24 cellular contexts compared by ENCODE assay signal in genomic region chr11:609355-609811, GRCh38. TPM values are rescaled to one million over a fixed set of nuclear protein-coding genes. Genes with fewer than 3 reads are reported as not detected.
DNase-seq lines count a peak whose midpoint lies in the region; ATAC-seq, FAIRE-seq and TF ChIP-seq lines count a peak whose summit lies in the region.
"Had no signal": no experiment of that assay in that cellular context is flagged by ENCODE, and none has a peak within 500 bp of the region (broad histone marks: within the 10 kb centered on the region; RNA-seq: fewer than 3 reads in every experiment).

No MANE protein-coding gene starts in this region.

- in situ Hi-C loops in K562 (cut with MboI) = no loop called here

- H3K9me3 ChIP-seq in left ventricle myocardium inferior (replicated peaks) (no peaks in the 10 kb centered on the region), K562 (replicated peaks; ENCODE audit: control insufficient read depth, insufficient read depth, low read depth, low read length) (no peaks in the 10 kb centered on the region), osteoblast (ENCODE audit: low read depth, low read length) (no peaks in the 10 kb centered on the region)
- H3K9me3 ChIP-seq: BLaER1 treated with 17β-estradiol and CSF1 and Interleukin-3, amounts not matched to agents 10 nM and 100 nM had no signal

- H3K27me3 ChIP-seq in left ventricle myocardium inferior (ENCODE audit: low read depth) (no peaks in the 10 kb centered on the region), K562 (ENCODE audit: control insufficient read depth in 2 of 2, insufficient read depth in 2 of 2, low read length in 2 of 2) (no peaks in the 10 kb centered on the region), osteoblast (ENCODE audit: insufficient read depth, low read length) (no peaks in the 10 kb centered on the region)
- H3K27me3 ChIP-seq: BLaER1 treated with 17β-estradiol and CSF1 and Interleukin-3, amounts not matched to agents 10 nM and 100 nM had no signal

- H3K27ac ChIP-seq in left ventricle myocardium inferior (replicated peaks) = peak overlapping the region; percentile 65
- no peak overlapping the region for H3K27ac ChIP-seq in K562 (ENCODE audit: extremely low read depth, low read depth, low read length)
- no peak overlapping the region for H3K27ac ChIP-seq in osteoblast (ENCODE audit: low read depth, low read length)
- H3K27ac ChIP-seq: KMS-11, PC-9 had no signal

- no peak overlapping the region for H2AFZ ChIP-seq in K562 (ENCODE audit: low read depth, low read length)
- H2AFZ ChIP-seq in osteoblast (ENCODE audit: low read length) = no peak overlapping the region
- H2AFZ ChIP-seq: PC-9 had no signal

- no peak for TF ChIP-seq POLR2A in K562 (conservative IDR thresholded peaks at IDR 0.05)

- POLR2A ChIA-PET in K562 (lab: Yijun Ruan, JAX) = no interaction called here

- intact Hi-C loops in left ventricle myocardium inferior (cut with micrococcal nuclease) = no loop called here
- intact Hi-C loops in cardiac septum (cut with DNase I) = no loop called here
- intact Hi-C loops in K562 (cut with micrococcal nuclease) = no loop called here
- intact Hi-C loops in posterior vena cava (cut with DNase I) = no loop called here

- no peak for TF ChIP-seq EP300 in K562 (IDR thresholded peaks at IDR 0.05; ENCODE audit: low read length)

- no peak for FAIRE-seq in K562 (lab: Jason Lieb, UNC)
- FAIRE-seq: GM12892, H1 had no signal

- no peaks in the 10 kb centered on the region for H3K9me1 ChIP-seq in K562 (ENCODE audit: control insufficient read depth, insufficient read depth, low read length)

- TF ChIP-seq CTCF in left ventricle myocardium inferior (IDR thresholded peaks at IDR 0.05; ENCODE audit: borderline replicate concordance) = no peak
- no peak for TF ChIP-seq CTCF in K562 (IDR thresholded peaks at IDR 0.05 in 2 of 3, conservative IDR thresholded peaks at IDR 0.05 in 1 of 3; ENCODE audit: insufficient read depth in 2 of 3, low read depth in 1 of 3, low read length in 3 of 3)
- TF ChIP-seq CTCF in osteoblast (IDR thresholded peaks at IDR 0.05; ENCODE audit: extremely low read depth, low read depth, low read length) = no peak

- DNase-seq in left ventricle myocardium inferior = no peak
- no peak for DNase-seq in cardiac septum (ENCODE audit: low spot score)
- DNase-seq in K562 (ENCODE audit: extremely low read depth in 1 of 4, low spot score in 3 of 4) = no peak
- DNase-seq in posterior vena cava (ENCODE audit: low spot score) = peak; percentile 81
- no peak for DNase-seq in midbrain (lab: John Stamatoyannopoulos, UW)
- DNase-seq in osteoblast (ENCODE audit: insufficient read length, low spot score, missing footprints) = no peak
- DNase-seq: 8988T, NCI-H1092 treated with DMSO at 0.1 percent for 48 hours, NCI-H146, NCI-H2029, NCI-H226, NCI-H510A treated with DMSO at 0.1 percent for 48 hours, NCI-H748 treated with DMSO at 0.1 percent for 48 hours, PC-9, RPMI8226, SIG-M5 had no signal

- H3K79me2 ChIP-seq in K562 (ENCODE audit: control insufficient read depth, insufficient read depth, low read length) = peaks cover 6% of the 10 kb centered on the region; the same call in 1 of the 3 replicates
- H3K79me2 ChIP-seq in osteoblast (ENCODE audit: insufficient read depth, low read length) = no peaks in the 10 kb centered on the region

- BruUV-seq in K562 (replicated peaks; lab: Mats Ljungman, UMichigan) = no TSS peak

- no peak overlapping the region for H3K4me3 ChIP-seq in left ventricle myocardium inferior
- no peak overlapping the region for H3K4me3 ChIP-seq in K562
- no peak overlapping the region for H3K4me3 ChIP-seq in osteoblast (ENCODE audit: insufficient read depth, low read length)
- H3K4me3 ChIP-seq: BLaER1 treated with 17β-estradiol and CSF1 and Interleukin-3, amounts not matched to agents 10 nM and 100 nM; PC-9 had no signal

- H3K36me3 ChIP-seq in left ventricle myocardium inferior = peaks cover 91% of the 10 kb centered on the region
- peaks cover 98% of the 10 kb centered on the region for H3K36me3 ChIP-seq in K562 (ENCODE audit: control insufficient read depth, insufficient read depth, low read length)
- H3K36me3 ChIP-seq in osteoblast (ENCODE audit: insufficient read depth, low read length) = peaks cover 79% of the 10 kb centered on the region

- H3K9ac ChIP-seq in K562 (ENCODE audit: insufficient read depth in 1 of 2, low read depth in 2 of 2, low read length in 2 of 2) = no peak overlapping the region
- H3K9ac ChIP-seq: KMS-11 had no signal

- no peak for ATAC-seq in K562
- ATAC-seq: CD8-positive, alpha-beta T cell; HCT116 had no signal

- H4K20me1 ChIP-seq in K562 (replicated peaks; ENCODE audit: control insufficient read depth, insufficient read depth, low read length) (peaks cover 17% of the 10 kb centered on the region), osteoblast (ENCODE audit: insufficient read depth, low read length) (peaks cover 28% of the 10 kb centered on the region)

- H3K4me2 ChIP-seq in K562 (ENCODE audit: insufficient read depth, low read length) = no peak overlapping the region
- no peak overlapping the region for H3K4me2 ChIP-seq in osteoblast (ENCODE audit: insufficient read depth, low read length)
- H3K4me2 ChIP-seq: KMS-11, PC-9 had no signal

- CTCF ChIA-PET in K562 (lab: Yijun Ruan, JAX; ENCODE audit: low intra/inter-chr PET ratio) = no interaction called here

- WGBS in K562 (ENCODE audit: insufficient coverage, low coverage, missing lambda C conversion rate) = 93% methylated on average over 17 of the region's 27 CpGs

- no peak for TF ChIP-seq RAD21 in K562 (CRISPR knock-in tag; conservative IDR thresholded peaks at IDR 0.05 in 1 of 2, IDR thresholded peaks at IDR 0.05 in 1 of 2)

- H3K4me1 ChIP-seq in left ventricle myocardium inferior = peaks cover 49% of the 10 kb centered on the region
- peaks cover 0 to 56% of the 10 kb centered on the region in 2 experiments; a peak in 4 of 5 replicates for H3K4me1 ChIP-seq in K562 (replicated peaks in 1 of 2; ENCODE audit: control insufficient read depth in 2 of 2, insufficient read depth in 2 of 2, low read length in 2 of 2)
- no peaks in the 10 kb centered on the region for H3K4me1 ChIP-seq in osteoblast (ENCODE audit: insufficient read depth, low read length)

RNA-seq across cellular contexts. Expression of gene IRF7, which starts 6.4 kb away (rescaled TPM):
- 10.3 TPM for total RNA-seq in left ventricle myocardium inferior
- total RNA-seq in cardiac septum = 9.7 TPM
- total RNA-seq in K562 (2011; cell fraction: chromatin; rRNA removed; ENCODE audit: low replicate concordance) = 3.7 and 21.2 TPM in 2 replicates
- total RNA-seq in K562 (2011; cell fraction: nucleolus; rRNA removed) = 23.2 and 27.2 TPM in 2 replicates
- total RNA-seq in K562 (2011; cell fraction: nucleoplasm; rRNA removed) = 10.0 and 11.6 TPM in 2 replicates
- total RNA-seq in K562 (2014; rRNA removed) = 3.7 and 8.3 TPM in 2 replicates
- 0.29 TPM in 1 of 2 replicates, not detected in the other for total RNA-seq in K562 (2014; rRNA removed; fragmentation: Illumina TruSeq; extraction: Trizol)
- 2.0 and 2.2 TPM in 2 replicates for total RNA-seq in K562 (2015; rRNA removed; fragmentation: Illumina TruSeq; extraction: Trizol)
- total RNA-seq in K562 (2021) = 6.5 and 7.6 TPM in 2 replicates
- 1.8 and 3.5 TPM in 2 replicates for polyA plus RNA-seq in K562 (2011; rRNA removed)
- 2.7 and 6.6 TPM in 2 replicates for polyA plus RNA-seq in K562 (2011; cell fraction: cytosol; rRNA removed)
- 21.3 and 30.3 TPM in 2 replicates for polyA plus RNA-seq in K562 (2011; cell fraction: nucleus; rRNA removed)
- polyA plus RNA-seq in K562 (2012) = 4.0 and 11.8 TPM in 2 replicates
- polyA plus RNA-seq in K562 (2014; fragmentation: Illumina TruSeq; extraction: Trizol) = 0.64 and 2.2 TPM in 2 replicates
- polyA plus RNA-seq in K562 (2014; fragmentation: Nextera tagmentation; extraction: Ambion mirVana) = under 1 TPM; 0.27 to 0.48 TPM
- polyA plus RNA-seq in K562 (2014; rRNA removed) = 3.8 and 7.4 TPM in 2 replicates
- 0.42 and 0.49 TPM in 2 replicates for polyA minus RNA-seq in K562 (2011; rRNA and poly(A)+ RNA removed)
- polyA minus RNA-seq in K562 (2011; cell fraction: cytosol; rRNA and poly(A)+ RNA removed) = 1.3 and 5.2 TPM in 2 replicates
- polyA minus RNA-seq in K562 (2011; cell fraction: nucleus; rRNA and poly(A)+ RNA removed) = 10.6 and 12.6 TPM in 2 replicates
- 10 to 100 TPM; 10.3 to 16.4 TPM for total RNA-seq in posterior vena cava
- 11.5 and 21.4 TPM in 2 replicates for total RNA-seq in osteoblast
- total RNA-seq: HT1080 had no signal

RNA-seq across cellular contexts. Expression of gene CDHR5, which starts 15.4 kb away (rescaled TPM):
- total RNA-seq in left ventricle myocardium inferior (not detected), cardiac septum (not detected), K562 (2014; rRNA removed) (not detected in 2 replicates), K562 (2014; rRNA removed; fragmentation: Illumina TruSeq; extraction: Trizol) (not detected in 2 replicates), K562 (2015; rRNA removed; fragmentation: Illumina TruSeq; extraction: Trizol) (not detected in 2 replicates), K562 (2021) (0.16 TPM in 1 of 2 replicates, not detected in the other), posterior vena cava (under 1 TPM in 1 of 2 donors, not detected in 1; 0.10 TPM), osteoblast (not detected in 2 replicates)
- total RNA-seq in K562 (2011; cell fraction: chromatin; rRNA removed; ENCODE audit: low replicate concordance) = not detected in 2 replicates
- total RNA-seq in K562 (2011; cell fraction: nucleolus; rRNA removed) = not detected in 2 replicates
- total RNA-seq in K562 (2011; cell fraction: nucleoplasm; rRNA removed) = not detected in 2 replicates
- polyA plus RNA-seq in K562 (2011; rRNA removed) (not detected in 2 replicates), K562 (2014; fragmentation: Illumina TruSeq; extraction: Trizol) (not detected in 2 replicates), K562 (2014; fragmentation: Nextera tagmentation; extraction: Ambion mirVana) (not detected), K562 (2014; rRNA removed) (not detected in 2 replicates)
- polyA plus RNA-seq in K562 (2011; cell fraction: cytosol; rRNA removed) = not detected in 2 replicates
- not detected in 2 replicates for polyA plus RNA-seq in K562 (2011; cell fraction: nucleus; rRNA removed)
- polyA plus RNA-seq in K562 (2012) = 0.06 and 0.14 TPM in 2 replicates
- polyA minus RNA-seq in K562 (2011; rRNA and poly(A)+ RNA removed) = not detected in 2 replicates
- polyA minus RNA-seq in K562 (2011; cell fraction: cytosol; rRNA and poly(A)+ RNA removed) = not detected in 2 replicates
- not detected in 2 replicates for polyA minus RNA-seq in K562 (2011; cell fraction: nucleus; rRNA and poly(A)+ RNA removed)
- total RNA-seq: CD8-positive, alpha-beta T cell; G401; H1; HT1080; PC-9 had no signal
- polyA plus RNA-seq: H1 had no signal

RNA-seq across cellular contexts. Expression of gene SCT, which starts 17.6 kb away (rescaled TPM):
- total RNA-seq in left ventricle myocardium inferior (not detected), cardiac septum (not detected), K562 (2014; rRNA removed) (not detected in 2 replicates), K562 (2014; rRNA removed; fragmentation: Illumina TruSeq; extraction: Trizol) (not detected in 2 replicates), K562 (2015; rRNA removed; fragmentation: Illumina TruSeq; extraction: Trizol) (not detected in 2 replicates), K562 (2021) (not detected in 2 replicates), posterior vena cava (not detected), osteoblast (not detected in 2 replicates)
- not detected in 2 replicates for total RNA-seq in K562 (2011; cell fraction: chromatin; rRNA removed; ENCODE audit: low replicate concordance)
- not detected in 2 replicates for total RNA-seq in K562 (2011; cell fraction: nucleolus; rRNA removed)
- not detected in 2 replicates for total RNA-seq in K562 (2011; cell fraction: nucleoplasm; rRNA removed)
- polyA plus RNA-seq in K562 (2011; rRNA removed) (not detected in 2 replicates), K562 (2014; fragmentation: Illumina TruSeq; extraction: Trizol) (not detected in 2 replicates), K562 (2014; fragmentation: Nextera tagmentation; extraction: Ambion mirVana) (not detected), K562 (2014; rRNA removed) (not detected in 2 replicates)
- polyA plus RNA-seq in K562 (2011; cell fraction: cytosol; rRNA removed) = not detected in 2 replicates
- not detected in 2 replicates for polyA plus RNA-seq in K562 (2011; cell fraction: nucleus; rRNA removed)
- polyA plus RNA-seq in K562 (2012) = not detected in 2 replicates
- not detected in 2 replicates for polyA minus RNA-seq in K562 (2011; rRNA and poly(A)+ RNA removed)
- not detected in 2 replicates for polyA minus RNA-seq in K562 (2011; cell fraction: cytosol; rRNA and poly(A)+ RNA removed)
- polyA minus RNA-seq in K562 (2011; cell fraction: nucleus; rRNA and poly(A)+ RNA removed) = not detected in 2 replicates
- total RNA-seq: CD8-positive, alpha-beta T cell; G401; HT1080; PC-9 had no signal

RNA-seq across cellular contexts. Expression of gene DRD4, which starts 27.7 kb away (rescaled TPM):
- total RNA-seq in left ventricle myocardium inferior = 0.22 TPM
- total RNA-seq in cardiac septum = 0.81 TPM
- 0.30 and 1.00 TPM in 2 replicates for total RNA-seq in K562 (2011; cell fraction: chromatin; rRNA removed; ENCODE audit: low replicate concordance)
- 0.67 and 0.79 TPM in 2 replicates for total RNA-seq in K562 (2011; cell fraction: nucleolus; rRNA removed)
- 0.59 and 1.1 TPM in 2 replicates for total RNA-seq in K562 (2011; cell fraction: nucleoplasm; rRNA removed)
- 0.24 TPM in 1 of 2 replicates, not detected in the other for total RNA-seq in K562 (2014; rRNA removed)
- not detected in 2 replicates for total RNA-seq in K562 (2014; rRNA removed; fragmentation: Illumina TruSeq; extraction: Trizol)
- total RNA-seq in K562 (2015; rRNA removed; fragmentation: Illumina TruSeq; extraction: Trizol) = 0.14 TPM in 1 of 2 replicates, not detected in the other
- 0.95 and 1.4 TPM in 2 replicates for total RNA-seq in K562 (2021)
- 0.11 TPM in 1 of 2 replicates, not detected in the other for polyA plus RNA-seq in K562 (2011; rRNA removed)
- 0.04 and 0.06 TPM in 2 replicates for polyA plus RNA-seq in K562 (2011; cell fraction: cytosol; rRNA removed)
- 0.60 and 0.70 TPM in 2 replicates for polyA plus RNA-seq in K562 (2011; cell fraction: nucleus; rRNA removed)
- polyA plus RNA-seq in K562 (2012) = 0.36 and 0.51 TPM in 2 replicates
- 0.11 TPM in 1 of 2 replicates, not detected in the other for polyA plus RNA-seq in K562 (2014; fragmentation: Illumina TruSeq; extraction: Trizol)
- polyA plus RNA-seq in K562 (2014; fragmentation: Nextera tagmentation; extraction: Ambion mirVana) = under 1 TPM in 1 of 2 experiments, not detected in 1; 0.04 TPM
- 0.27 and 0.49 TPM in 2 replicates for polyA plus RNA-seq in K562 (2014; rRNA removed)
- polyA minus RNA-seq in K562 (2011; rRNA and poly(A)+ RNA removed) = not detected in 2 replicates
- polyA minus RNA-seq in K562 (2011; cell fraction: cytosol; rRNA and poly(A)+ RNA removed) = not detected in 2 replicates
- 0.13 and 0.22 TPM in 2 replicates for polyA minus RNA-seq in K562 (2011; cell fraction: nucleus; rRNA and poly(A)+ RNA removed)
- under 1 TPM; 0.48 to 0.51 TPM for total RNA-seq in posterior vena cava
- total RNA-seq in osteoblast = under 0.01 TPM in 1 of 2 replicates, not detected in the other
- total RNA-seq: G401 had no signal

RNA-seq across cellular contexts. Expression of gene PHRF1, which starts 33.1 kb away (rescaled TPM):
- total RNA-seq in left ventricle myocardium inferior (17.7 TPM), cardiac septum (20.9 TPM), K562 (2014; rRNA removed) (20.4 and 28.6 TPM in 2 replicates), K562 (2014; rRNA removed; fragmentation: Illumina TruSeq; extraction: Trizol) (4.2 and 4.9 TPM in 2 replicates), K562 (2015; rRNA removed; fragmentation: Illumina TruSeq; extraction: Trizol) (17.4 and 19.1 TPM in 2 replicates), K562 (2021) (34.5 and 37.2 TPM in 2 replicates), posterior vena cava (10 to 100 TPM; 18.3 to 20.8 TPM), osteoblast (23.9 and 27.5 TPM in 2 replicates)
- 57.3 and 135 TPM in 2 replicates for total RNA-seq in K562 (2011; cell fraction: chromatin; rRNA removed; ENCODE audit: low replicate concordance)
- total RNA-seq in K562 (2011; cell fraction: nucleolus; rRNA removed) = 56.1 and 60.9 TPM in 2 replicates
- 48.9 and 51.5 TPM in 2 replicates for total RNA-seq in K562 (2011; cell fraction: nucleoplasm; rRNA removed)
- polyA plus RNA-seq in K562 (2011; rRNA removed) (7.5 and 10.5 TPM in 2 replicates), K562 (2014; fragmentation: Illumina TruSeq; extraction: Trizol) (7.7 and 14.5 TPM in 2 replicates), K562 (2014; fragmentation: Nextera tagmentation; extraction: Ambion mirVana) (under 1 TPM; 0.07 to 0.18 TPM), K562 (2014; rRNA removed) (16.9 and 19.9 TPM in 2 replicates)
- 7.2 and 14.5 TPM in 2 replicates for polyA plus RNA-seq in K562 (2011; cell fraction: cytosol; rRNA removed)
- 27.6 and 43.0 TPM in 2 replicates for polyA plus RNA-seq in K562 (2011; cell fraction: nucleus; rRNA removed)
- polyA plus RNA-seq in K562 (2012) = 12.2 and 16.7 TPM in 2 replicates
- 6.1 and 8.0 TPM in 2 replicates for polyA minus RNA-seq in K562 (2011; rRNA and poly(A)+ RNA removed)
- polyA minus RNA-seq in K562 (2011; cell fraction: cytosol; rRNA and poly(A)+ RNA removed) = 13.6 and 23.3 TPM in 2 replicates
- 15.5 and 20.1 TPM in 2 replicates for polyA minus RNA-seq in K562 (2011; cell fraction: nucleus; rRNA and poly(A)+ RNA removed)
